In the genomic region with DNA sequence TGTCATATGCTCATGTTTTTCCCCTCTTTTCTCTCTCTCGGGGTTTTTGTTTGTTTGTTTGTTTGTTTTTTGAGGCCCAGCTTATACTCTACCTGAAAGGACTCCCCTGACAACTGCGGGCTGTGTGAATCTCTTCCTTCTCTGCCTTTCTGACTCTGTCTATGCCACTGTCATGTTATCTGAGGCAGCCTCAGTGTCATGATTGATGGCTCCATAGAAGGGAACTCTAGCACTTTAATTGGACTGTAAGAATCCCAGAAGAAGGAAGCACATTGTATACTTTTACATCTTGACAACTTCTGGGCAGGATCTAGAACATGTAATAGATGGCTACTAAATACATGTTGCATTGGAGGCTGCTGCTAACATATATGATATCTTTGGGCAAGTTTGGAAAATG, we compare ENCODE assay signal across 40 cellular contexts. TPM values are rescaled to one million over a fixed set of nuclear protein-coding genes. Genes with fewer than 3 reads are reported as not detected.
"Had no signal": no experiment of that assay in that cellular context is flagged by ENCODE, and none has a peak within 500 bp of the region (broad histone marks: within the 10 kb centered on the region; RNA-seq: fewer than 3 reads in every experiment).

No MANE protein-coding gene starts in this region.

- H3K27me3 ChIP-seq: ascending aorta, cardiac muscle cell had no signal

- H3K27ac Mint-ChIP-seq: activated B cell treated with CpG ODN at 0.5 μM for 24 hours; activated CD4-positive, alpha-beta memory T cell treated with anti-CD3 and anti-CD28 coated beads for 36 hours; activated CD4-positive, alpha-beta T cell treated with anti-CD3 and anti-CD28 coated beads, Interleukin-2, amount 10 ng/mL, durations not matched to agents 24 days and 14 days; activated CD8-positive, alpha-beta T cell treated with anti-CD3 and anti-CD28 coated beads for 36 hours; activated naive CD4-positive, alpha-beta T cell treated with anti-CD3 and anti-CD28 coated beads, Interleukin-2, amount 10 ng/mL, durations not matched to agents 7 days and 5 days; activated naive CD8-positive, alpha-beta T cell; activated naive CD8-positive, alpha-beta T cell treated with anti-CD3 and anti-CD28 coated beads, Interleukin-2, amount 10 ng/mL, durations not matched to agents 7 days and 5 days; activated naive CD8-positive, alpha-beta T cell treated with anti-CD3 and anti-CD28 coated beads, Interleukin-2, amount 50 U/mL, for 24 hours; activated T-cell treated with anti-CD3 and anti-CD28 coated beads, Interleukin-2, amount 50 U/mL, for 72 hours; activated T-helper 1 cell treated with anti-CD3 and anti-CD28 coated beads, Interleukin-12 subunit alpha, Interleukin-12 subunit beta, Interleukin-2, Interleukin-4 antibody, amounts not matched to agents 30 ng/mL and 10 ng/mL and 1 ng/mL, durations not matched to agents 14 hours and 24 hours and 36 hours; activated T-helper 17 cell treated with anti-CD3 and anti-CD28 coated beads, Interleukin-2, amount 50 U/mL, for 72 hours; brain; T-helper 1 cell treated with Interleukin-12 subunit alpha and Interleukin-12 subunit beta and Interleukin-4 antibody, amounts not matched to agents 30 μg/mL and 1 μg/mL, for 36 hours; T-helper 2 cell treated with Interferon-gamma antibody and Interleukin-4, amounts not matched to agents 5 μg/mL and 100 μg/mL, for 36 hours had no signal

- H3K36me3 Mint-ChIP-seq: activated CD4-positive, alpha-beta memory T cell treated with anti-CD3 and anti-CD28 coated beads for 36 hours; activated naive CD4-positive, alpha-beta T cell treated with anti-CD3 and anti-CD28 coated beads, Interleukin-2, amount 10 ng/mL, durations not matched to agents 7 days and 5 days; brain had no signal

- H3K9me3 Mint-ChIP-seq: activated CD4-positive, alpha-beta T cell treated with anti-CD3 and anti-CD28 coated beads, Interleukin-2, amount 10 ng/mL, durations not matched to agents 24 days and 14 days; activated T-cell treated with anti-CD3 and anti-CD28 coated beads, Interleukin-2, amount 50 U/mL, for 4 hours had no signal

- H3K27ac ChIP-seq: ascending aorta, cardiac muscle cell, VCaP had no signal

- FAIRE-seq: bronchial epithelial cell, TTC549 had no signal

- H3K9me3 ChIP-seq: ascending aorta had no signal

- H3K4me1 ChIP-seq: ascending aorta had no signal

- ATAC-seq: activated CD8-positive, alpha-beta T cell treated with anti-CD3 and anti-CD28 coated beads for 36 hours; activated naive CD8-positive, alpha-beta T cell treated with anti-CD3 and anti-CD28 coated beads, Interleukin-2, amount 50 U/mL, for 24 hours; activated T-cell treated with anti-CD3 and anti-CD28 coated beads, Interleukin-2, amount 50 U/mL, for 4 hours; activated T-cell treated with anti-CD3 and anti-CD28 coated beads, Interleukin-2, amount 50 U/mL, for 72 hours; activated T-helper 17 cell treated with anti-CD3 and anti-CD28 coated beads, Interleukin-2, amount 50 U/mL, for 72 hours had no signal

- H3K4me1 Mint-ChIP-seq: activated B cell treated with CpG ODN at 0.5 μM for 24 hours; activated CD4-positive, alpha-beta T cell treated with anti-CD3 and anti-CD28 coated beads, Interleukin-2, amount 10 ng/mL, durations not matched to agents 24 days and 14 days; activated naive CD4-positive, alpha-beta T cell treated with anti-CD3 and anti-CD28 coated beads, Interleukin-2, amount 10 ng/mL, durations not matched to agents 7 days and 5 days; activated naive CD8-positive, alpha-beta T cell treated with anti-CD3 and anti-CD28 coated beads, Interleukin-2, amount 50 U/mL, for 24 hours; activated T-helper 17 cell treated with anti-CD3 and anti-CD28 coated beads, Interleukin-2, amount 50 U/mL, for 72 hours; brain; central memory CD8-positive, alpha-beta T cell had no signal

- H3K4me3 Mint-ChIP-seq: activated B cell treated with CpG ODN at 0.5 μM for 24 hours; activated CD4-positive, alpha-beta memory T cell treated with anti-CD3 and anti-CD28 coated beads for 36 hours; activated CD4-positive, alpha-beta T cell treated with anti-CD3 and anti-CD28 coated beads, Interleukin-2, amount 10 ng/mL, durations not matched to agents 24 days and 14 days; activated CD8-positive, alpha-beta T cell treated with anti-CD3 and anti-CD28 coated beads for 36 hours; activated naive CD4-positive, alpha-beta T cell treated with anti-CD3 and anti-CD28 coated beads, Interleukin-2, amount 10 ng/mL, durations not matched to agents 7 days and 5 days; activated naive CD8-positive, alpha-beta T cell; activated naive CD8-positive, alpha-beta T cell treated with anti-CD3 and anti-CD28 coated beads, Interleukin-2, amount 10 ng/mL, durations not matched to agents 7 days and 5 days; activated naive CD8-positive, alpha-beta T cell treated with anti-CD3 and anti-CD28 coated beads, Interleukin-2, amount 50 U/mL, for 24 hours; activated T-cell treated with anti-CD3 and anti-CD28 coated beads, Interleukin-2, amount 50 U/mL, for 4 hours; activated T-cell treated with anti-CD3 and anti-CD28 coated beads, Interleukin-2, amount 50 U/mL, for 72 hours; activated T-helper 1 cell treated with anti-CD3 and anti-CD28 coated beads, Interleukin-12 subunit alpha, Interleukin-12 subunit beta, Interleukin-2, Interleukin-4 antibody, amounts not matched to agents 30 ng/mL and 10 ng/mL and 1 ng/mL, durations not matched to agents 14 hours and 24 hours and 36 hours; activated T-helper 17 cell treated with anti-CD3 and anti-CD28 coated beads, Interleukin-2, amount 50 U/mL, for 72 hours; brain; central memory CD8-positive, alpha-beta T cell; T-helper 1 cell treated with Interleukin-12 subunit alpha and Interleukin-12 subunit beta and Interleukin-4 antibody, amounts not matched to agents 30 μg/mL and 1 μg/mL, for 36 hours; T-helper 2 cell treated with Interferon-gamma antibody and Interleukin-4, amounts not matched to agents 5 μg/mL and 100 μg/mL, for 36 hours had no signal

- DNase-seq: activated B cell treated with CpG ODN at 0.5 μM for 24 hours; activated CD4-positive, alpha-beta memory T cell treated with anti-CD3 and anti-CD28 coated beads for 36 hours; activated CD4-positive, alpha-beta T cell treated with anti-CD3 and anti-CD28 coated beads for 4 hours; activated CD4-positive, alpha-beta T cell treated with anti-CD3 and anti-CD28 coated beads, Interleukin-2, amount 10 ng/mL, durations not matched to agents 24 days and 14 days; activated CD4-positive, alpha-beta T cell treated with anti-CD3 and anti-CD28 coated beads, Interleukin-2, amount 50 U/mL, for 1 hour; activated CD4-positive, alpha-beta T cell treated with anti-CD3 and anti-CD28 coated beads, Interleukin-2, amount 50 U/mL, for 4 hours; activated CD4-positive, CD25-positive, alpha-beta regulatory T cell treated with anti-CD3 and anti-CD28 coated beads, Interleukin-2, amount 50 U/mL, for 72 hours; activated CD8-positive, alpha-beta memory T cell treated with anti-CD3 and anti-CD28 coated beads, Interleukin-2, amount 50 U/mL, for 4 hours; activated CD8-positive, alpha-beta T cell treated with anti-CD3 and anti-CD28 coated beads for 36 hours; activated effector memory CD4-positive, alpha-beta T cell treated with Interleukin-2 at 50 U/mL for 16 hours; activated gamma-delta T cell; activated naive CD4-positive, alpha-beta T cell treated with anti-CD3 and anti-CD28 coated beads, Interleukin-2, amount 10 ng/mL, durations not matched to agents 7 days and 5 days; activated naive CD4-positive, alpha-beta T cell treated with Interleukin-2 at 50 U/mL for 16 hours; activated naive CD8-positive, alpha-beta T cell treated with anti-CD3 and anti-CD28 coated beads, Interleukin-2, amount 10 ng/mL, durations not matched to agents 7 days and 5 days; activated naive CD8-positive, alpha-beta T cell treated with anti-CD3 and anti-CD28 coated beads, Interleukin-2, amount 50 U/mL, for 24 hours; activated T-cell treated with anti-CD3 and anti-CD28 coated beads for 4 hours; activated T-cell treated with anti-CD3 and anti-CD28 coated beads, Interleukin-2, amount 50 U/mL, for 1 hour; activated T-cell treated with anti-CD3 and anti-CD28 coated beads, Interleukin-2, amount 50 U/mL, for 4 hours; activated T-cell treated with anti-CD3 and anti-CD28 coated beads, Interleukin-2, amount 50 U/mL, for 72 hours; amygdala; anterior cingulate cortex; caudate nucleus; cerebellar nuclear complex; T-helper 1 cell; T-helper 2 cell; T-helper 9 cell had no signal

- H3K36me3 ChIP-seq: ascending aorta, cardiac muscle cell had no signal

- H3K4me3 ChIP-seq: ascending aorta, cardiac muscle cell had no signal

RNA-seq across cellular contexts. Expression of gene AKR1B15, which starts 25.4 kb away (rescaled TPM):
- total RNA-seq: activated B cell treated with CpG ODN at 0.5 μM for 24 hours; activated CD4-positive, alpha-beta memory T cell treated with anti-CD3 and anti-CD28 coated beads for 36 hours; activated CD4-positive, alpha-beta T cell treated with anti-CD3 and anti-CD28 coated beads, Interleukin-2, amount 10 ng/mL, durations not matched to agents 24 days and 14 days; activated CD8-positive, alpha-beta memory T cell treated with anti-CD3 and anti-CD28 coated beads for 36 hours; activated CD8-positive, alpha-beta T cell treated with anti-CD3 and anti-CD28 coated beads for 36 hours; activated naive CD8-positive, alpha-beta T cell treated with anti-CD3 and anti-CD28 coated beads, Interleukin-2, amount 10 ng/mL, durations not matched to agents 7 days and 5 days; activated T-cell treated with anti-CD3 and anti-CD28 coated beads, Interleukin-2, amount 50 U/mL, for 4 hours; activated T-cell treated with anti-CD3 and anti-CD28 coated beads, Interleukin-2, amount 50 U/mL, for 72 hours; activated T-helper 1 cell treated with anti-CD3 and anti-CD28 coated beads, Interleukin-12 subunit alpha, Interleukin-12 subunit beta, Interleukin-2, Interleukin-4 antibody, amounts not matched to agents 30 ng/mL and 10 ng/mL and 1 ng/mL, durations not matched to agents 14 hours and 24 hours and 36 hours; activated T-helper 17 cell treated with anti-CD3 and anti-CD28 coated beads, Interleukin-2, amount 50 U/mL, for 72 hours; ascending aorta; chondrocyte had no signal

RNA-seq across cellular contexts. Expression of gene AKR1B10, which starts 47.0 kb away (rescaled TPM):
- total RNA-seq: activated B cell treated with CpG ODN at 0.5 μM for 24 hours; activated CD4-positive, alpha-beta memory T cell treated with anti-CD3 and anti-CD28 coated beads for 36 hours; activated CD4-positive, alpha-beta T cell treated with anti-CD3 and anti-CD28 coated beads, Interleukin-2, amount 10 ng/mL, durations not matched to agents 24 days and 14 days; activated CD8-positive, alpha-beta memory T cell treated with anti-CD3 and anti-CD28 coated beads for 36 hours; activated CD8-positive, alpha-beta T cell treated with anti-CD3 and anti-CD28 coated beads for 36 hours; activated naive CD8-positive, alpha-beta T cell treated with anti-CD3 and anti-CD28 coated beads, Interleukin-2, amount 10 ng/mL, durations not matched to agents 7 days and 5 days; activated T-cell treated with anti-CD3 and anti-CD28 coated beads, Interleukin-2, amount 50 U/mL, for 72 hours; activated T-helper 1 cell treated with anti-CD3 and anti-CD28 coated beads, Interleukin-12 subunit alpha, Interleukin-12 subunit beta, Interleukin-2, Interleukin-4 antibody, amounts not matched to agents 30 ng/mL and 10 ng/mL and 1 ng/mL, durations not matched to agents 14 hours and 24 hours and 36 hours; activated T-helper 17 cell treated with anti-CD3 and anti-CD28 coated beads, Interleukin-2, amount 50 U/mL, for 72 hours; ascending aorta; chondrocyte had no signal
